ENCODE assay signal across 8 cellular contexts in the genomic region with DNA sequence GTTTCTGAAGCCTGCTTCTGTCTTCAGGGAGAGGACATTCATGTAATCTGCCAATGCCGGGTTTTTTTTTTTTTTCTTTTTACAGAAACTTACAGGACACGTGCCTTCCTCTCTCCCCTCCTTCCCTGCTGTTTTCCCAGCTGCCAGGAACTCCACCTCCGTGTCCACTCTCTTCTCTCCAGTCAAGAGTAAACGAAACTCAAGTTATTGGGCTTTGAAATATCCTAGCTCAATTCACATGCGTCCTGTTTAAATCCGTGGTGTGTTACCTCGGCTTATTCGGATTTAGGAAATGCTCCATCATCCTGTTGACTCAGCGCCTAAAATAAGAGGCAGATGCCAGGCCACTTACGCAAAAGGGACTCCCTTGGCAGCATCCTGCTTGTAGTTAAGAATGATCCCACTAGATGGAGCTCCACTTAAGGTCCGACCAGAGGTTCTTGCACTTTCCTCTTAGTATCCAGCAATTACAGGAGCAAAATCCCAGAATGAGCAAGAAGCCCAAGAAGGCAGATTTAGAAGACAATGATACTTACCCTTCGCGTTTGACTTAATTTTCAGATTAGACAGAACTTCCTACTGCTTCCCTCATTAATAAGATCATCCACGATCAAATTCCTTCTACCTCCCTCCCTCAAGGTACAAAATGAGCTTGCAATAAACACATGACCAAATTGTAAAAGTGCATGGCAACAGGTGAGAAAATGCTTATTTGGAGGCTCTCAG.
DNase-seq lines count a peak whose midpoint lies in the region; ATAC-seq, FAIRE-seq and TF ChIP-seq lines count a peak whose summit lies in the region.

No MANE protein-coding gene starts in this region.

- ATAC-seq in HG02678 (IDR thresholded peaks at IDR 0.05; ENCODE audit: unreplicated experiment): peak; percentile 54
- peak; percentile 83 for ATAC-seq in K562
- no peak for ATAC-seq in HG03025 (IDR thresholded peaks at IDR 0.05; ENCODE audit: low FRiP score, unreplicated experiment)

- no peak overlapping the region for H3K9ac ChIP-seq in K562 (ENCODE audit: insufficient read depth in 1 of 2, low read depth in 2 of 2, low read length in 2 of 2)

- H3K27ac ChIP-seq in K562 (ENCODE audit: extremely low read depth, low read depth, low read length): no peak overlapping the region
- H3K27ac ChIP-seq in hepatocyte: peak overlapping the region; percentile 9

- H2AFZ ChIP-seq in K562 (ENCODE audit: low read depth, low read length): peak overlapping the region; percentile 85
- H2AFZ ChIP-seq in hepatocyte: peak overlapping the region; percentile 29

- TF ChIP-seq RAD21 in K562 (CRISPR knock-in tag; conservative IDR thresholded peaks at IDR 0.05 in 1 of 2, IDR thresholded peaks at IDR 0.05 in 1 of 2): peak; percentile 62 to 81

- no peaks in the 10 kb centered on the region for H3K9me2 ChIP-seq in hepatocyte (replicated peaks; ENCODE audit: insufficient read depth)

- WGBS in K562 (ENCODE audit: insufficient coverage, low coverage, missing lambda C conversion rate): 13% methylated on average over 13 of the region's 14 CpGs
- WGBS in hepatocyte (ENCODE audit: low lambda C conversion rate, missing lambda C conversion rate): 6% methylated on average over 14 of the region's 14 CpGs

- DNase-seq in DMS153 (lab: John Stamatoyannopoulos, UW) (peak; percentile 87), NCI-H2081 (lab: John Stamatoyannopoulos, UW) (peak; percentile 81 to 86), T-helper 9 cell (peak; percentile 7), K562 (ENCODE audit: extremely low read depth in 1 of 4, low spot score in 3 of 4) (peak; percentile 41 to 82 (median 50)), hepatocyte (ENCODE audit: low spot score) (peak; percentile 93), pulmonary artery endothelial cell (ENCODE audit: low read depth, low spot score) (peak; percentile 94)

- H4K20me1 ChIP-seq in K562 (replicated peaks; ENCODE audit: control insufficient read depth, insufficient read depth, low read length) (no peaks in the 10 kb centered on the region), hepatocyte (ENCODE audit: insufficient read depth, poor library complexity, severe bottlenecking) (no peaks in the 10 kb centered on the region)

- peak; percentile 93 for FAIRE-seq in K562 (lab: Jason Lieb, UNC)

- H3K4me2 ChIP-seq in K562 (ENCODE audit: insufficient read depth, low read length) (no peak overlapping the region), hepatocyte (peak overlapping the region; percentile 73)

- no peaks in the 10 kb centered on the region for H3K27me3 ChIP-seq in K562 (ENCODE audit: control insufficient read depth in 2 of 2, insufficient read depth in 2 of 2, low read length in 2 of 2)
- H3K27me3 ChIP-seq in hepatocyte: no peaks in the 10 kb centered on the region

- POLR2A ChIA-PET in K562 (lab: Yijun Ruan, JAX): interaction anchor here (0.7 to 1.1 kb wide), 4 partner anchors 9 to 244 kb away, joined by 3 to 5 read pairs (median 3); no protein-coding TSS in a partner anchor

- H3K9me3 ChIP-seq in K562 (replicated peaks; ENCODE audit: control insufficient read depth, insufficient read depth, low read depth, low read length) (no peaks in the 10 kb centered on the region), hepatocyte (ENCODE audit: low read depth) (no peaks in the 10 kb centered on the region)

- peaks cover 2 to 10% of the 10 kb centered on the region in 2 experiments; a peak in 2 of 5 replicates for H3K4me1 ChIP-seq in K562 (replicated peaks in 1 of 2; ENCODE audit: control insufficient read depth in 2 of 2, insufficient read depth in 2 of 2, low read length in 2 of 2)
- peaks cover 5% of the 10 kb centered on the region for H3K4me1 ChIP-seq in hepatocyte (ENCODE audit: insufficient read depth)

- H3K79me2 ChIP-seq in K562 (ENCODE audit: control insufficient read depth, insufficient read depth, low read length) (no peaks in the 10 kb centered on the region), hepatocyte (no peaks in the 10 kb centered on the region)

- in situ Hi-C loops in K562 (cut with MboI): loop anchor here (5.0 kb wide), 1 partner anchor 157 kb away; no protein-coding TSS in a partner anchor

- TF ChIP-seq CTCF in K562 (IDR thresholded peaks at IDR 0.05 in 2 of 3, conservative IDR thresholded peaks at IDR 0.05 in 1 of 3; ENCODE audit: insufficient read depth in 2 of 3, low read depth in 1 of 3, low read length in 3 of 3) (peak; percentile 67 to 83 (median 79)), hepatocyte (IDR thresholded peaks at IDR 0.05; ENCODE audit: poor library complexity) (peak; percentile 90)

- H3K36me3 ChIP-seq in K562 (ENCODE audit: control insufficient read depth, insufficient read depth, low read length): no peaks in the 10 kb centered on the region
- no peaks in the 10 kb centered on the region for H3K36me3 ChIP-seq in hepatocyte (replicated peaks; ENCODE audit: insufficient read depth, low read depth)

- TF ChIP-seq EP300 in K562 (IDR thresholded peaks at IDR 0.05; ENCODE audit: low read length): no peak

- H3K9me1 ChIP-seq in K562 (ENCODE audit: control insufficient read depth, insufficient read depth, low read length): no peaks in the 10 kb centered on the region

- CTCF ChIA-PET in K562 (lab: Yijun Ruan, JAX; ENCODE audit: low intra/inter-chr PET ratio): interaction anchor here (0.7 to 1.5 kb wide), 3 partner anchors 141 to 160 kb away, joined by 3 to 14 read pairs (median 4); no protein-coding TSS in a partner anchor

- no peak for TF ChIP-seq POLR2A in K562 (conservative IDR thresholded peaks at IDR 0.05)

- no TSS peak for BruUV-seq in K562 (replicated peaks; lab: Mats Ljungman, UMichigan)

- intact Hi-C loops in K562 (cut with micrococcal nuclease): loop anchor here (1.0 to 5.0 kb wide), 2 partner anchors 159 to 567 kb away; no protein-coding TSS in a partner anchor

- H3K4me3 ChIP-seq in K562 (no peak overlapping the region), hepatocyte (no peak overlapping the region)

TF ChIP-seq in K562, 482 proteins besides CTCF, POLR2A, EP300 and RAD21 (continues in another document):
- peak; percentile 54; the same call in 1 of the 2 replicates for TF ChIP-seq CTBP1 (IDR thresholded peaks at IDR 0.05; ENCODE audit: borderline replicate concordance)
- TF ChIP-seq MEF2A (IDR thresholded peaks at IDR 0.05; ENCODE audit: control insufficient read depth, low read depth, low read length): peak; percentile 67; the same call in 1 of the 2 replicates
- no peak for TF ChIP-seq RBM39 (optimal IDR thresholded peaks at IDR 0.05; ENCODE audit: low read depth, low read length)
- peak; percentile 64 for TF ChIP-seq CEBPB (tag; IDR thresholded peaks at IDR 0.05)
- peak; percentile 56; the same call in 1 of the 2 replicates for TF ChIP-seq NFE2 (IDR thresholded peaks at IDR 0.05; ENCODE audit: low read depth)
- peak; percentile 28; the same call in 1 of the 2 replicates for TF ChIP-seq DPF2 (IDR thresholded peaks at IDR 0.05)
- TF ChIP-seq RBBP5 (IDR thresholded peaks at IDR 0.05; ENCODE audit: borderline replicate concordance, insufficient read depth, low read length, poor library complexity, severe bottlenecking): no peak
- TF ChIP-seq ZNF57 (CRISPR knock-in tag; IDR thresholded peaks at IDR 0.05): no peak
- no peak for TF ChIP-seq SNIP1 (IDR thresholded peaks at IDR 0.05; ENCODE audit: low read depth)
- TF ChIP-seq FOXK2 (conservative IDR thresholded peaks at IDR 0.05 in 1 of 2, IDR thresholded peaks at IDR 0.05 in 1 of 2; ENCODE audit: low read depth in 2 of 2): 0 out of 4 replicates have a peak, but pooled peaks of 1 of the 2 experiments have one; percentile 15
- TF ChIP-seq SMC3 (conservative IDR thresholded peaks at IDR 0.05; ENCODE audit: insufficient read depth, low read depth, low read length): peak; percentile 54; the same call in 1 of the 2 replicates
- TF ChIP-seq, protein P1, sequence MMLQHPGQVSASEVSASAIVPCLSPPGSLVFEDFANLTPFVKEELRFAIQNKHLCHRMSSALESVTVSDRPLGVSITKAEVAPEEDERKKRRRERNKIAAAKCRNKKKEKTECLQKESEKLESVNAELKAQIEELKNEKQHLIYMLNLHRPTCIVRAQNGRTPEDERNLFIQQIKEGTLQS (IDR thresholded peaks at IDR 0.05): peak; percentile 78
- TF ChIP-seq, protein P1 (CRISPR knock-in tag; conservative IDR thresholded peaks at IDR 0.05): no peak
- peak; percentile 53; the same call in 1 of the 2 replicates for TF ChIP-seq C11orf30 (IDR thresholded peaks at IDR 0.05; ENCODE audit: low read depth)
- peak; percentile 52 for TF ChIP-seq FOSL1 (tag; conservative IDR thresholded peaks at IDR 0.05)
- no peak for TF ChIP-seq MTA3 (IDR thresholded peaks at IDR 0.05; ENCODE audit: borderline replicate concordance)
- TF ChIP-seq, protein P2, sequence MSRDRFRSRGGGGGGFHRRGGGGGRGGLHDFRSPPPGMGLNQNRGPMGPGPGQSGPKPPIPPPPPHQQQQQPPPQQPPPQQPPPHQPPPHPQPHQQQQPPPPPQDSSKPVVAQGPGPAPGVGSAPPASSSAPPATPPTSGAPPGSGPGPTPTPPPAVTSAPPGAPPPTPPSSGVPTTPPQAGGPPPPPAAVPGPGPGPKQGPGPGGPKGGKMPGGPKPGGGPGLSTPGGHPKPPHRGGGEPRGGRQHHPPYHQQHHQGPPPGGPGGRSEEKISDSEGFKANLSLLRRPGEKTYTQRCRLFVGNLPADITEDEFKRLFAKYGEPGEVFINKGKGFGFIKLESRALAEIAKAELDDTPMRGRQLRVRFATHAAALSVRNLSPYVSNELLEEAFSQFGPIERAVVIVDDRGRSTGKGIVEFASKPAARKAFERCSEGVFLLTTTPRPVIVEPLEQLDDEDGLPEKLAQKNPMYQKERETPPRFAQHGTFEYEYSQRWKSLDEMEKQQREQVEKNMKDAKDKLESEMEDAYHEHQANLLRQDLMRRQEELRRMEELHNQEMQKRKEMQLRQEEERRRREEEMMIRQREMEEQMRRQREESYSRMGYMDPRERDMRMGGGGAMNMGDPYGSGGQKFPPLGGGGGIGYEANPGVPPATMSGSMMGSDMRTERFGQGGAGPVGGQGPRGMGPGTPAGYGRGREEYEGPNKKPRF (IDR thresholded peaks at IDR 0.05; ENCODE audit: low read depth, low read length): no peak
- TF ChIP-seq EGR1 (conservative IDR thresholded peaks at IDR 0.05): no peak
- TF ChIP-seq RCOR1 (IDR thresholded peaks at IDR 0.05; ENCODE audit: borderline replicate concordance in 1 of 2, low read depth in 2 of 2, low read length in 2 of 2): peak in 1 of 2 experiments; percentile 25; a peak in 1 of 4 replicates

Comparison
In these comparisons a context has a peak if more than half of its experiments do, and no peak if none do; other contexts are left out.
1. DNase-seq: peak in every context shown above with its lines; median percentile 94 in pulmonary artery endothelial cell; 93 in hepatocyte; 87 in DMS153; 84 in NCI-H2081; 50 in K562; 7 in T-helper 9 cell.